Comparison of ENCODE assay signal across 6 cellular contexts in the genomic region with DNA sequence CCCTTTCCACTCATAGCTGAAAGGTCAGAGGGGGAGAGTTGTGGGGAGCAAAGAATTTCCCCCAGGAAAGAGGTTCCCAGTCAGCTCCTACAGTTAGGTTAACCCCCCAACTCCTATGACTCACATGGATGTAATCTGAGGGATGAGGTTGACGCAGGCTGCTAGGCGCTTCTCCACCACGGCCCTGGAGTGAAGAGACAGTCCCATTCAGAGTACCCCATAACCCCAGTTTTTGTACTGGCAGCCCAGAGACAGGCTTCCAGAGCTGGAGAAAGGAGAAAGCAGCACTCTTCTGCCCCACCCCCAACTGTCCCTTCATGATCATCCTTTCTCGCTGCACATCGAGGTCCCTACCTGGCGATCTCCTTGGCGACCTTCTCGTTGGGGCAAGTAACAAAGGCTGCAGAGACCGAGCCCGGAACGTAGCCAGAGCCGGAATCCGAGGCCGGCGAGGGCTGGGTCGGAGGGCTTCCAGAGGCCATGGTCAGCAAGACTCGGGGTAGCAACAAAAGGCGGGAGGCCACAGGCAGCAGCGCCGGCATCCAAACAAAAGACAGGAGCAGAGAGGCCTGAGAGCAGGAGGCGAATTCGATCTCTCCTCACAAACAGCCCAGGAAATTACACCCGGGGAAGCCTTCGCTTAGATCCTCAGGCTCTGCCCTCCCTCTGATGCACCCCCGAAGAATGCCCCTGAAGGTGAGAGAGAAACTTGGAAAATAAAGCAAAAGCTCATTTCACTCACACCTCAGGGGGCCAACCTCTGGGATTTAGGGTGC. TPM values are rescaled to one million over a fixed set of nuclear protein-coding genes. Genes with fewer than 3 reads are reported as not detected.
A peak's percentile ranks its signal among the peaks of the same experiment; 100 is the strongest.
DNase-seq lines count a peak whose midpoint lies in the region; TF ChIP-seq lines count a peak whose summit lies in the region.

No MANE protein-coding gene starts in this region.

- DNase-seq in H7 (no peak), WERI-Rb-1 (peak; percentile 40), kidney glomerular epithelial cell (lab: John Stamatoyannopoulos, UW) (peak; percentile 47), SHP77 treated with DMSO at 0.1 percent for 48 hours (lab: John Stamatoyannopoulos, UW) (no peak), DMS153 (lab: John Stamatoyannopoulos, UW) (no peak), NCI-H524 (lab: John Stamatoyannopoulos, UW) (no peak)

- peak overlapping the region; percentile 78 for H3K27ac ChIP-seq in WERI-Rb-1

- no peaks in the 10 kb centered on the region for H3K27me3 ChIP-seq in H7 (ENCODE audit: control insufficient read depth, insufficient read depth, low read length)
- no peaks in the 10 kb centered on the region for H3K27me3 ChIP-seq in WERI-Rb-1 (ENCODE audit: insufficient read depth, low read depth, severe bottlenecking)

- no peaks in the 10 kb centered on the region for H3K9me3 ChIP-seq in WERI-Rb-1 (ENCODE audit: severe bottlenecking)

- no peak for TF ChIP-seq CTCF in WERI-Rb-1 (IDR thresholded peaks at IDR 0.05; ENCODE audit: low read depth, low read length)

- H3K36me3 ChIP-seq in H7 (replicated peaks; ENCODE audit: control insufficient read depth, insufficient read depth, low read length): peaks cover 24% of the 10 kb centered on the region
- peaks cover 57% of the 10 kb centered on the region for H3K36me3 ChIP-seq in WERI-Rb-1

- H3K4me3 ChIP-seq in H7 (ENCODE audit: insufficient read depth, low read depth, low read length): peak overlapping the region; percentile 57
- H3K4me3 ChIP-seq in WERI-Rb-1 (ENCODE audit: low read depth, low read length): peak overlapping the region; percentile 82

RNA-seq across cellular contexts. Expression of a gene that starts 0.6 kb away (rescaled TPM):
- total RNA-seq in H7 (2014; rRNA removed; shearing (Covaris generic)): 168 and 188 TPM in 2 replicates

RNA-seq across cellular contexts. Expression of a gene that starts 2.5 kb away (rescaled TPM):
- total RNA-seq in H7 (2014; rRNA removed; shearing (Covaris generic)): 8.3 and 13.4 TPM in 2 replicates

RNA-seq across cellular contexts. Expression of a gene that starts 6.5 kb away (rescaled TPM):
- total RNA-seq in H7 (2014; rRNA removed; shearing (Covaris generic)): 38.3 and 41.9 TPM in 2 replicates

RNA-seq across cellular contexts. Expression of a gene that starts 25.7 kb away (rescaled TPM):
- total RNA-seq in H7 (2014; rRNA removed; shearing (Covaris generic)): 101 and 113 TPM in 2 replicates

RNA-seq across cellular contexts. Expression of a gene that starts 37.1 kb away (rescaled TPM):
- 15.5 and 16.4 TPM in 2 replicates for total RNA-seq in H7 (2014; rRNA removed; shearing (Covaris generic))

Comparison
In these comparisons a context has a peak if more than half of its experiments do, and no peak if none do; other contexts are left out.
1. DNase-seq: peak in WERI-Rb-1 (single experiment) and kidney glomerular epithelial cell (single experiment); none in H7 (single experiment), SHP77 treated with DMSO at 0.1 percent for 48 hours (single experiment), DMS153 (single experiment) and NCI-H524 (0 of 2).